ENCODE assay signal across 14 cellular contexts in genomic region chr7:85474234-85474633, GRCh38.
DNase-seq lines count a peak whose midpoint lies in the region; ATAC-seq, FAIRE-seq and TF ChIP-seq lines count a peak whose summit lies in the region.
"Had no signal": no experiment of that assay in that cellular context is flagged by ENCODE, and none has a peak within 500 bp of the region (broad histone marks: within the 10 kb centered on the region; RNA-seq: fewer than 3 reads in every experiment).

No MANE protein-coding gene starts in this region.

- H3K4me3 ChIP-seq in transverse colon, result no peak overlapping the region

- H3K9me3 ChIP-seq in transverse colon, result no peaks in the 10 kb centered on the region

- ATAC-seq in GM19455 (IDR thresholded peaks at IDR 0.05; ENCODE audit: unreplicated experiment) (peak; percentile 66), HG02938 (IDR thresholded peaks at IDR 0.05; ENCODE audit: unreplicated experiment) (peak; percentile 86)
- ATAC-seq: activated CD4-positive, CD25-positive, alpha-beta regulatory T cell treated with anti-CD3 and anti-CD28 coated beads, Interleukin-2, amount 50 U/mL, for 24 hours had no signal

- intact Hi-C loops in transverse colon (cut with DNase I; ENCODE audit: low total_unique reads), result no loop called here

- no peaks in the 10 kb centered on the region for H3K36me3 ChIP-seq in transverse colon

- DNase-seq in GM12892 (ENCODE audit: insufficient read length), result no peak
- DNase-seq in HS-5 (ENCODE audit: low read depth), result peak; percentile 6
- no peak for DNase-seq in SW480 (ENCODE audit: low spot score)
- no peak for DNase-seq in transverse colon
- no peak for DNase-seq in ACHN
- no peak for DNase-seq in erythroblast (lab: John Stamatoyannopoulos, UW)
- DNase-seq: cerebellar nuclear complex, NCI-H146, NCI-H748 treated with DMSO at 0.1 percent for 48 hours had no signal

- TF ChIP-seq CTCF in transverse colon (IDR thresholded peaks at IDR 0.05), result no peak

- peak; percentile 33 for FAIRE-seq in GM12892 (lab: Jason Lieb, UNC)
- FAIRE-seq: HTR-8/SVneo, islet of Langerhans had no signal

- TF ChIP-seq EP300 in transverse colon (IDR thresholded peaks at IDR 0.05; ENCODE audit: low read depth), result no peak

- H3K4me1 ChIP-seq in transverse colon, result no peaks in the 10 kb centered on the region

- H3K27me3 ChIP-seq in transverse colon, result no peaks in the 10 kb centered on the region

- in situ Hi-C loops in transverse colon (cut with MboI; ENCODE audit: low pct_ligation_motif_present in 1 of 4, low pct_unique_long_range_greater_than_20kb in 1 of 4, low sequenced_read_pairs in 3 of 4), result no loop called here
- in situ Hi-C loops in ACHN (cut with HindIII; ENCODE audit: low pct_ligation_motif_present, low pct_unique_long_range_greater_than_20kb, low sequenced_read_pairs), result no loop called here

- 63 to 78% methylated on average over 2 of the region's 2 CpGs for WGBS in transverse colon (ENCODE audit: low coverage in 1 of 2), 2 donors

- TF ChIP-seq POLR2A in GM12892 (IDR thresholded peaks at IDR 0.05; ENCODE audit: low read depth, low read length), result no peak
- no peak for TF ChIP-seq POLR2A in transverse colon (IDR thresholded peaks at IDR 0.05)
- no peak for TF ChIP-seq POLR2A in erythroblast (IDR thresholded peaks at IDR 0.05; ENCODE audit: low read length)

- no peak overlapping the region for H3K27ac ChIP-seq in transverse colon
